24 cellular contexts compared by ENCODE assay signal in genomic region chr22:35731321-35731720, GRCh38. TPM values are rescaled to one million over a fixed set of nuclear protein-coding genes. Genes with fewer than 3 reads are reported as not detected.
"Had no signal": no experiment of that assay in that cellular context is flagged by ENCODE, and none has a peak within 500 bp of the region (broad histone marks: within the 10 kb centered on the region; RNA-seq: fewer than 3 reads in every experiment).

No MANE protein-coding gene starts in this region.

- DNase-seq: IMR-90, Karpas-422, KG1, MG63, NCI-H1092, NCI-H1105 treated with DMSO at 0.1 percent for 48 hours, NCI-H1417 treated with DMSO at 0.1 percent for 48 hours, NCI-H146, NCI-H1694 treated with DMSO at 0.1 percent for 48 hours, NCI-H1930, NCI-H2081, NCI-H2107, NCI-H345, NCI-H446 treated with DMSO at 0.1 percent for 48 hours, NCI-H510A treated with DMSO at 0.1 percent for 48 hours, NCI-H526, PC-3, SHP77, SK-N-SH, SW 1271 had no signal

- H3K9me3 ChIP-seq: MG63, SK-N-SH had no signal

- ATAC-seq: HepG2, Panc1, PC-3 had no signal

- H3K4me3 ChIP-seq: MG63 had no signal

- H3K27me3 ChIP-seq: MG63 had no signal

RNA-seq across cellular contexts. Expression of gene APOL5, which starts 13.6 kb away (rescaled TPM):
- total RNA-seq: HepG2, HT1080, PC-3, SK-MEL-5 had no signal
- polyA plus RNA-seq: HepG2, SK-N-SH had no signal
